14 cellular contexts compared by ENCODE assay signal in genomic region chr2:8501061-8501460, GRCh38.
"Had no signal": no experiment of that assay in that cellular context is flagged by ENCODE, and none has a peak within 500 bp of the region (broad histone marks: within the 10 kb centered on the region; RNA-seq: fewer than 3 reads in every experiment).

No MANE protein-coding gene starts in this region.

- H3K4me3 ChIP-seq: coronary artery had no signal

- ATAC-seq: activated T-cell treated with anti-CD3 and anti-CD28 coated beads, Interleukin-2, amount 50 U/mL, for 4 hours; right cardiac atrium; stimulated activated naive CD8-positive, alpha-beta T cell treated with anti-CD3 and anti-CD28 coated beads, Interleukin-15, Interleukin-2, amounts not matched to agents 100 U/mL and 50 U/mL, for 24 hours; T-helper 17 cell; WTC11 had no signal

- H3K27ac ChIP-seq: coronary artery had no signal

- DNase-seq: activated CD4-positive, alpha-beta memory T cell treated with anti-CD3 and anti-CD28 coated beads, Interleukin-2, amount 10 ng/mL, durations not matched to agents 7 days and 5 days; activated CD4-positive, alpha-beta T cell treated with anti-CD3 and anti-CD28 coated beads for 4 hours; activated effector memory CD4-positive, alpha-beta T cell treated with Interleukin-2 at 50 U/mL for 16 hours; activated T-cell treated with anti-CD3 and anti-CD28 coated beads, Interleukin-2, amount 50 U/mL, for 4 hours; amniotic stem cell; caudate nucleus; mesendoderm; occipital lobe; stimulated activated naive CD8-positive, alpha-beta T cell treated with anti-CD3 and anti-CD28 coated beads, Interleukin-15, Interleukin-2, amounts not matched to agents 100 U/mL and 50 U/mL, for 24 hours; T-helper 17 cell; trophoblast cell had no signal
